14 cellular contexts compared by ENCODE assay signal in genomic region chr3:11716576-11717250, GRCh38.
DNase-seq lines count a peak whose midpoint lies in the region; ATAC-seq, FAIRE-seq and TF ChIP-seq lines count a peak whose summit lies in the region.
"Had no signal": no experiment of that assay in that cellular context is flagged by ENCODE, and none has a peak within 500 bp of the region (broad histone marks: within the 10 kb centered on the region; RNA-seq: fewer than 3 reads in every experiment).

No MANE protein-coding gene starts in this region.

- DNase-seq in left ventricle myocardium inferior (no peak), Right ventricle myocardium inferior (ENCODE audit: missing footprints) (no peak), cardiac fibroblast (ENCODE audit: low read depth in 2 of 2) (peak; percentile 22 to 38), vagina (ENCODE audit: extremely low spot score in 2 of 2) (no peak), H54 (ENCODE audit: insufficient read length, low spot score) (no peak), hypothalamus (lab: John Stamatoyannopoulos, UW) (no peak)
- DNase-seq: activated T-cell treated with anti-CD3 and anti-CD28 coated beads, Interleukin-2, amount 50 U/mL, for 24 hours; KBM-7; nucleus accumbens; stimulated activated naive B cell treated with anti-CD40 and anti-IgM and Interleukin-4, amounts not matched to agents 10 μg/mL and 1 μg/mL and 100 μg/mL, for 72 hours had no signal

- no peak for TF ChIP-seq POLR2A in vagina (IDR thresholded peaks at IDR 0.05)
- TF ChIP-seq POLR2A in H54 (IDR thresholded peaks at IDR 0.05; ENCODE audit: low read depth, low read length) = no peak

- TF ChIP-seq CTCF in left ventricle myocardium inferior (IDR thresholded peaks at IDR 0.05; ENCODE audit: borderline replicate concordance) = no peak
- TF ChIP-seq CTCF in cardiac fibroblast (IDR thresholded peaks at IDR 0.05; ENCODE audit: low read depth, low read length) = no peak
- TF ChIP-seq CTCF in vagina (IDR thresholded peaks at IDR 0.05) = no peak

- H3K27me3 ChIP-seq in left ventricle myocardium inferior (ENCODE audit: low read depth) = no peaks in the 10 kb centered on the region
- H3K27me3 ChIP-seq in muscle layer of duodenum (ENCODE audit: low read depth, low read length) = no peaks in the 10 kb centered on the region
- no peaks in the 10 kb centered on the region for H3K27me3 ChIP-seq in vagina

- H3K9me3 ChIP-seq in left ventricle myocardium inferior (replicated peaks) = no peaks in the 10 kb centered on the region
- no peaks in the 10 kb centered on the region for H3K9me3 ChIP-seq in muscle layer of duodenum (ENCODE audit: control insufficient read depth in 1 of 2, low read length in 2 of 2)
- H3K9me3 ChIP-seq in vagina = no peaks in the 10 kb centered on the region

- H3K36me3 ChIP-seq in left ventricle myocardium inferior (no peaks in the 10 kb centered on the region), muscle layer of duodenum (ENCODE audit: control insufficient read depth in 1 of 2, insufficient read depth in 2 of 2, low read length in 2 of 2) (no peaks in the 10 kb centered on the region), vagina (no peaks in the 10 kb centered on the region)

- intact Hi-C loops in left ventricle myocardium inferior (cut with micrococcal nuclease) = no loop called here
- intact Hi-C loops in Right ventricle myocardium inferior (cut with DNase I) = loop anchor here (5.0 kb wide), 1 partner anchor 54 kb away; no protein-coding TSS in a partner anchor
- intact Hi-C loops in vagina (cut with DNase I) = loop anchor here (10.0 kb wide), 1 partner anchor 62 kb away; no protein-coding TSS in a partner anchor

- ATAC-seq in Right ventricle myocardium inferior (no peak), HG02870 (IDR thresholded peaks at IDR 0.05; ENCODE audit: unreplicated experiment) (no peak)
- ATAC-seq: HCT116; stimulated activated naive B cell treated with anti-CD40 and anti-IgM and Interleukin-4, amounts not matched to agents 10 μg/mL and 1 μg/mL and 100 μg/mL, for 72 hours had no signal

- H3K4me3 ChIP-seq in left ventricle myocardium inferior (peak overlapping the region; percentile 81), cardiac fibroblast (replicated peaks in 1 of 2; ENCODE audit: low read depth in 2 of 2, low read length in 2 of 2) (no peak overlapping the region), muscle layer of duodenum (ENCODE audit: low read depth in 1 of 2, low read length in 2 of 2) (peak overlapping the region in 1 of 2 donors; percentile 8), vagina (peak overlapping the region in 1 of 2 donors; percentile 92)

- H3K4me1 ChIP-seq in left ventricle myocardium inferior (peaks cover 57% of the 10 kb centered on the region), muscle layer of duodenum (ENCODE audit: control insufficient read depth in 1 of 2, insufficient read depth in 2 of 2, low read length in 2 of 2) (no peaks in the 10 kb centered on the region), vagina (peaks cover 56% of the 10 kb centered on the region)

- peak overlapping the region; percentile 93 for H3K27ac ChIP-seq in left ventricle myocardium inferior (replicated peaks)
- peak overlapping the region; percentile 92 for H3K27ac ChIP-seq in muscle layer of duodenum (ENCODE audit: low read length)
- peak overlapping the region; percentile 96 for H3K27ac ChIP-seq in vagina

- no peak for FAIRE-seq in H54 (lab: Jason Lieb, UNC)
- FAIRE-seq: TTC549 had no signal

Comparison
In these comparisons a context has a peak if more than half of its experiments do, and no peak if none do; other contexts are left out.
1. DNase-seq: peak in cardiac fibroblast (2 of 2); none in left ventricle myocardium inferior (single experiment), Right ventricle myocardium inferior (single experiment), vagina (0 of 2), H54 (single experiment) and hypothalamus (0 of 51).
2. Peak in every context shown above with its lines, with median percentiles within 50 percentile points of each other: H3K27ac ChIP-seq.